Comparison of ENCODE assay signal across 29 cellular contexts in the genomic region with DNA sequence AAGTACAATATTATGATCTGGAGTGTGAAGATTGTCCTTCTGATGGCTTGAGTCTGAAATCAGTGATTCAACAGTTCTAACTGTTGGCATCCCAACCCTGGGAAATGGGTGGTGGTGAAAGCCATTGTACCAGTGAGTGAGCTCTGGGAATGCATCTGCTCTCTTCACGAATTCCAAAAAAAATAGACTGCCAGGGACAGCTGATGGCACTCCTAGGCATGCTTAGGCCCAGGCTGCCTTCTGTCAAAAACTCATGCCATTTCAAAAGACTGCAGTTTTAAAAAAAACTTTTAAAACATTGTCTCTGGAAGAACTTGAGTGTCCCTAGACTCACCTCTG. TPM values are rescaled to one million over a fixed set of nuclear protein-coding genes. Genes with fewer than 3 reads are reported as not detected.
"Had no signal": no experiment of that assay in that cellular context is flagged by ENCODE, and none has a peak within 500 bp of the region (broad histone marks: within the 10 kb centered on the region; RNA-seq: fewer than 3 reads in every experiment).

No MANE protein-coding gene starts in this region.

- H3K27ac Mint-ChIP-seq: mesothelial cell of epicardium, natural killer cell had no signal

- ATAC-seq: left colon; left ventricle myocardium superior; mucosa of descending colon; natural killer cell; pancreas; sciatic nerve; stimulated activated effector memory CD8-positive, alpha-beta T cell treated with anti-CD3 and anti-CD28 coated beads, Interleukin-12 subunit alpha, Interleukin-12 subunit beta, amount 100 ng/mL, for 72 hours had no signal

- H3K4me1 ChIP-seq: esophagus squamous epithelium, pancreas, transverse colon had no signal

- H3K27me3 ChIP-seq: cardiac muscle cell, esophagus squamous epithelium, neutrophil, pancreas, stomach, transverse colon had no signal

- DNase-seq: effector CD8-positive, alpha-beta T cell; esophagus squamous epithelium; hypothalamus; immature natural killer cell; islet precursor cell; kidney glomerular epithelial cell; left colon; left ventricle myocardium superior; mesenchymal stem cell; mucosa of descending colon; natural killer cell; pancreas; retina; stimulated activated CD4-positive, alpha-beta T cell treated with anti-CD3 and anti-CD28 coated beads, Interleukin-2, amount 100 ng/mL, for 24 hours; stimulated activated CD4-positive, alpha-beta T cell treated with anti-CD3 and anti-CD28 coated beads, Interleukin-4, amount 100 ng/mL, for 24 hours; stimulated activated naive CD4-positive, alpha-beta T cell treated with Interleukin-2 at 50 U/mL for 16 hours; stomach; transverse colon had no signal

- H3K4me3 ChIP-seq: cardiac muscle cell, esophagus squamous epithelium, lung, mucosa of descending colon, pancreas, stomach, thoracic aorta, transverse colon had no signal

- H3K4me3 Mint-ChIP-seq: immature natural killer cell; mesothelial cell of epicardium; natural killer cell; stimulated activated effector memory CD8-positive, alpha-beta T cell treated with anti-CD3 and anti-CD28 coated beads, Interleukin-12 subunit alpha, Interleukin-12 subunit beta, amount 100 ng/mL, for 72 hours had no signal

- H3K36me3 Mint-ChIP-seq: stimulated activated effector memory CD8-positive, alpha-beta T cell treated with anti-CD3 and anti-CD28 coated beads, Interleukin-12 subunit alpha, Interleukin-12 subunit beta, amount 100 ng/mL, for 72 hours had no signal

- H3K36me3 ChIP-seq: cardiac muscle cell, neutrophil, pancreas, thoracic aorta had no signal

- H3K4me1 Mint-ChIP-seq: natural killer cell; stimulated activated effector memory CD8-positive, alpha-beta T cell treated with anti-CD3 and anti-CD28 coated beads, Interleukin-12 subunit alpha, Interleukin-12 subunit beta, amount 100 ng/mL, for 72 hours had no signal

- H3K9me3 ChIP-seq: esophagus squamous epithelium, neutrophil, pancreas, stomach, thoracic aorta, transverse colon had no signal

- H3K9me3 Mint-ChIP-seq: natural killer cell; stimulated activated effector memory CD8-positive, alpha-beta T cell treated with anti-CD3 and anti-CD28 coated beads, Interleukin-12 subunit alpha, Interleukin-12 subunit beta, amount 100 ng/mL, for 72 hours had no signal

- H3K27ac ChIP-seq: cardiac muscle cell, esophagus squamous epithelium, neutrophil, pancreas, stomach, thoracic aorta, transverse colon had no signal

RNA-seq across cellular contexts. Expression of a gene that starts 20.3 kb away (rescaled TPM):
- total RNA-seq: epithelial cell of proximal tubule, frontal cortex, pulmonary artery endothelial cell had no signal
- polyA plus RNA-seq: immature natural killer cell, neural cell had no signal

RNA-seq across cellular contexts. Expression of a gene that starts 48.7 kb away (rescaled TPM):
- polyA plus RNA-seq: neural cell had no signal
